ENCODE assay signal across 1 cellular context in genomic region chr16:70065376-70065745, GRCh38.
TF ChIP-seq lines count a peak whose summit lies in the region.
"Not testable (repeated sequence)": the region's sequence is repeated elsewhere in the genome, so short reads cannot be mapped to it uniquely, and the experiment has no call there.

No MANE protein-coding gene starts in this region.

TF ChIP-seq in K562, 482 proteins besides CTCF, POLR2A, EP300 and RAD21 (continued from another document):
- TF ChIP-seq ZBTB11 (CRISPR knock-in tag; IDR thresholded peaks at IDR 0.05) (0 out of 6 replicates have a peak, but pooled peaks of 1 of the 3 experiments have one; percentile 29), ZFX (CRISPR knock-in tag; IDR thresholded peaks at IDR 0.05) (peak; percentile 92), ATF1 (tag; IDR thresholded peaks at IDR 0.05) (0 out of 2 replicates have a peak, but pooled peaks have one; percentile 37), ARID4B (CRISPR knock-in tag; IDR thresholded peaks at IDR 0.05) (0 out of 2 replicates have a peak, but pooled peaks have one; percentile 66), NR2C2 (tag; IDR thresholded peaks at IDR 0.05) (peak; percentile 61; the same call in 1 of the 2 replicates), SAP30 (IDR thresholded peaks at IDR 0.05; ENCODE audit: borderline replicate concordance, insufficient read depth, low read depth, low read length, poor library complexity, severe bottlenecking) (peak; percentile 33)
- not testable (repeated sequence) for TF ChIP-seq ATF1, NR2C2 (CRISPR knock-in tag; IDR thresholded peaks at IDR 0.05)
